26 cellular contexts compared by ENCODE assay signal in the genomic region with DNA sequence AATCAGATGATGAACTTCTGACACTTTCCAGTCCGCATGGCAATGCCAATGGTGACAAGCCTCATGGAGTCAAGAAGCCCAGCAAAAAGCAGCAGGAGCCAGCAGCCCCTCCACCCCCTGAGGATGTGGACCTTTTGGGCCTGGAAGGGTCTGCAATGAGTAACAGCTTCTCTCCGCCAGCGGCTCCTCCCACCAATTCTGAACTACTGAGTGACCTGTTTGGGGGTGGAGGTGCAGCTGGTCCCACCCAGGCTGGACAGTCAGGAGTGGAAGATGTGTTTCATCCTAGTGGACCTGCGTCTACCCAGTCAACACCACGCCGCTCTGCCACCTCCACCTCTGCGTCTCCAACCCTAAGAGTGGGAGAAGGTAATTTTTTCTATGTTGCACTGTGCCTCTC.
"Had no signal": no experiment of that assay in that cellular context is flagged by ENCODE, and none has a peak within 500 bp of the region (broad histone marks: within the 10 kb centered on the region; RNA-seq: fewer than 3 reads in every experiment).

No MANE protein-coding gene starts in this region.

- FAIRE-seq: endothelial cell of umbilical vein had no signal

- H3K36me3 Mint-ChIP-seq: immature natural killer cell; naive B cell; stimulated activated naive B cell treated with anti-CD40 and anti-IgM and Interleukin-4, amounts not matched to agents 10 μg/mL and 1 μg/mL and 100 μg/mL, for 72 hours had no signal

- H3K4me1 Mint-ChIP-seq: immature natural killer cell, mesothelial cell of epicardium, naive B cell, neural crest cell had no signal

- H2AFZ ChIP-seq: parathyroid adenoma had no signal

- DNase-seq: activated gamma-delta T cell treated with Interleukin-2 at 50 U/mL for 16 hours; activated naive CD4-positive, alpha-beta T cell treated with anti-CD3 and anti-CD28 coated beads, Interleukin-2, amount 50 U/mL, for 16 hours; central memory CD4-positive, alpha-beta T cell; head of caudate nucleus; hypothalamus; immature natural killer cell; naive B cell; nucleus accumbens; psoas muscle; stimulated activated CD4-positive, alpha-beta T cell treated with anti-CD3 and anti-CD28 coated beads, Interleukin-1b, Interleukin-23, amount 100 ng/mL, for 48 hours; stimulated activated CD4-positive, alpha-beta T cell treated with anti-CD3 and anti-CD28 coated beads, Interleukin-4, amount 100 ng/mL, for 4 hours; stimulated activated CD8-positive, alpha-beta memory T cell treated with anti-CD3 and anti-CD28 coated beads, Interleukin-4, amount 100 ng/mL, for 48 hours; stimulated activated naive B cell treated with anti-CD40 and anti-IgM and Interleukin-4, amounts not matched to agents 10 μg/mL and 1 μg/mL and 100 μg/mL, for 72 hours; T-cell; T1000; tibial artery; WERI-Rb-1 had no signal

- H3K27me3 Mint-ChIP-seq: stimulated activated naive B cell treated with anti-CD40 and anti-IgM and Interleukin-4, amounts not matched to agents 10 μg/mL and 1 μg/mL and 100 μg/mL, for 72 hours; T-cell had no signal

- H3K79me2 ChIP-seq: parathyroid adenoma had no signal

- H3K9me3 ChIP-seq: breast epithelium, gastroesophageal sphincter, psoas muscle, right atrium auricular region, suprapubic skin, tibial artery had no signal

- H3K27ac Mint-ChIP-seq: immature natural killer cell; mesothelial cell of epicardium; naive B cell; stimulated activated naive B cell treated with anti-CD40 and anti-IgM and Interleukin-4, amounts not matched to agents 10 μg/mL and 1 μg/mL and 100 μg/mL, for 72 hours; T-cell had no signal

- H3K4me3 ChIP-seq: breast epithelium, gastroesophageal sphincter, psoas muscle, right atrium auricular region, smooth muscle cell, suprapubic skin, tibial artery had no signal

- H3K27ac ChIP-seq: breast epithelium, gastroesophageal sphincter, parathyroid adenoma, psoas muscle, right atrium auricular region, suprapubic skin, tibial artery, WERI-Rb-1 had no signal

- H3K4me2 ChIP-seq: smooth muscle cell had no signal

- H3K27me3 ChIP-seq: breast epithelium, gastroesophageal sphincter, right atrium auricular region, suprapubic skin, tibial artery had no signal

- H3K4me1 ChIP-seq: breast epithelium, gastroesophageal sphincter, parathyroid adenoma, psoas muscle, right atrium auricular region, suprapubic skin, tibial artery had no signal

- H3K9ac ChIP-seq: parathyroid adenoma had no signal

- H3K9me3 Mint-ChIP-seq: immature natural killer cell; mesothelial cell of epicardium; naive B cell; neural crest cell; stimulated activated naive B cell treated with anti-CD40 and anti-IgM and Interleukin-4, amounts not matched to agents 10 μg/mL and 1 μg/mL and 100 μg/mL, for 72 hours; T-cell had no signal

- H3K4me3 Mint-ChIP-seq: immature natural killer cell; mesothelial cell of epicardium; naive B cell; neural crest cell; stimulated activated naive B cell treated with anti-CD40 and anti-IgM and Interleukin-4, amounts not matched to agents 10 μg/mL and 1 μg/mL and 100 μg/mL, for 72 hours; T-cell had no signal

- ATAC-seq: gastroesophageal sphincter, psoas muscle had no signal

- H3K36me3 ChIP-seq: breast epithelium, suprapubic skin had no signal
